Comparison of ENCODE assay signal across 2 cellular contexts in genomic region chr2:138009622-138010021, GRCh38.
TF ChIP-seq lines count a peak whose summit lies in the region.

No MANE protein-coding gene starts in this region.

TF ChIP-seq in HepG2, 621 proteins besides CTCF, POLR2A, EP300 and RAD21:
- TF ChIP-seq POLR2AphosphoS2 (IDR thresholded peaks at IDR 0.05; ENCODE audit: low read depth, low read length), result peak; percentile 87; the same call in 1 of the 2 replicates
- TF ChIP-seq MZF1 (CRISPR knock-in tag; IDR thresholded peaks at IDR 0.05; ENCODE audit: borderline replicate concordance), result no peak
- TF ChIP-seq TRIM24 (CRISPR knock-in tag; IDR thresholded peaks at IDR 0.05), result no peak
- no peak for TF ChIP-seq ZFYVE20 (CRISPR knock-in tag; IDR thresholded peaks at IDR 0.05; ENCODE audit: borderline replicate concordance, low read depth)
- TF ChIP-seq ZNF564 (CRISPR knock-in tag; IDR thresholded peaks at IDR 0.05), result no peak
- TF ChIP-seq TP53 (CRISPR knock-in tag; conservative IDR thresholded peaks at IDR 0.05), result no peak
- no peak for TF ChIP-seq TMF1 (CRISPR knock-in tag; IDR thresholded peaks at IDR 0.05; ENCODE audit: low read depth)
- no peak for TF ChIP-seq PPARG (CRISPR knock-in tag; conservative IDR thresholded peaks at IDR 0.05)
- 0 out of 2 replicates have a peak, but pooled peaks have one; percentile 30 for TF ChIP-seq POLR2AphosphoS5 (IDR thresholded peaks at IDR 0.05; ENCODE audit: low read depth, low read length)
- TF ChIP-seq MLX (CRISPR knock-in tag; IDR thresholded peaks at IDR 0.05), result no peak
- 0 out of 2 replicates have a peak, but pooled peaks have one; percentile 6 for TF ChIP-seq THAP11 (CRISPR knock-in tag; IDR thresholded peaks at IDR 0.05)
- no peak for TF ChIP-seq ZBED4 (CRISPR knock-in tag; IDR thresholded peaks at IDR 0.05; ENCODE audit: borderline replicate concordance)
- no peak for TF ChIP-seq SOX6 (IDR thresholded peaks at IDR 0.05)
- TF ChIP-seq SOX6 (CRISPR knock-in tag; IDR thresholded peaks at IDR 0.05), result no peak
- TF ChIP-seq RBM22 (optimal IDR thresholded peaks at IDR 0.05; ENCODE audit: low read length), result peak; percentile 54

TF ChIP-seq in K562, 482 proteins besides CTCF, POLR2A, EP300 and RAD21:
- no peak for TF ChIP-seq SMAD3 (CRISPR knock-in tag; conservative IDR thresholded peaks at IDR 0.05)
- no peak for TF ChIP-seq ARID2 (IDR thresholded peaks at IDR 0.05)
- TF ChIP-seq ID3 (CRISPR knock-in tag; IDR thresholded peaks at IDR 0.05), result no peak
- TF ChIP-seq ID3 (tag; IDR thresholded peaks at IDR 0.05), result no peak
- no peak for TF ChIP-seq LARP7 (IDR thresholded peaks at IDR 0.05)
- no peak for TF ChIP-seq POLR2H (tag; IDR thresholded peaks at IDR 0.05; ENCODE audit: low read depth)
- no peak for TF ChIP-seq KDM4B (IDR thresholded peaks at IDR 0.05; ENCODE audit: borderline replicate concordance in 2 of 2, low read depth in 1 of 2)
- TF ChIP-seq GTF2A2 (tag; IDR thresholded peaks at IDR 0.05), result no peak
- TF ChIP-seq WHSC1 (IDR thresholded peaks at IDR 0.05; ENCODE audit: low read length), result no peak
- no peak for TF ChIP-seq RBM14 (IDR thresholded peaks at IDR 0.05; ENCODE audit: borderline replicate concordance, insufficient read depth, low read depth, low read length)
- no peak for TF ChIP-seq BACH1 (tag; IDR thresholded peaks at IDR 0.05)
